23 cellular contexts compared by ENCODE assay signal in the genomic region with DNA sequence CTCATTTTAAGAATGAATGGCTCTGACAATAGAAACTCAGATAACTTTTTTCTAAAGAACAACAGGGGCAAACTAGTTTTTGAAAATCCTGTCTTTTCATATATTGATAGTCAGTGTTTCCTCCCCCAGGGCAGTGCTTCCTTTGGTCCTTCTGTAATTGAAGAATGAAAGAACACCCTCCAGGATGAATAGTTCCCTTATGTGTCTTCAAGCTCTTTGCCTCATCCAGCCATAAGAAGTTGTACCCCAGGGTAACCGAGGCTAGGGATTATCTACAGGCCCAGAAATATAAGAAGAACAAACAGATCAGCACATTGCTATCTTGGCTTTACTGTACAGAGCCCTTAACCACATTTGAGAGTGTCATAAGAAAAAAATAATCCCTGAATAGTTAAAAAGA. TPM values are rescaled to one million over a fixed set of nuclear protein-coding genes. Genes with fewer than 3 reads are reported as not detected.
"Had no signal": no experiment of that assay in that cellular context is flagged by ENCODE, and none has a peak within 500 bp of the region (broad histone marks: within the 10 kb centered on the region; RNA-seq: fewer than 3 reads in every experiment).

No MANE protein-coding gene starts in this region.

- H3K27ac ChIP-seq: HL-60, KMS-11, RWPE1 had no signal

- ATAC-seq: K562, Panc1 had no signal

- H3K9ac ChIP-seq: KMS-11 had no signal

- H3K4me3 Mint-ChIP-seq: IgD-negative memory B cell had no signal

- DNase-seq: NCI-H1048, NCI-H1105 treated with DMSO at 0.1 percent for 48 hours, NCI-H1417 treated with DMSO at 0.1 percent for 48 hours, NCI-H146, NCI-H1694 treated with DMSO at 0.1 percent for 48 hours, NCI-H1930, NCI-H2081, NCI-H2107, NCI-H2171, NCI-H345, NCI-H446 treated with DMSO at 0.1 percent for 48 hours, NCI-H510A treated with DMSO at 0.1 percent for 48 hours, NCI-H526, SHP77 had no signal

- H3K4me3 ChIP-seq: K562 had no signal

- H3K4me1 Mint-ChIP-seq: IgD-negative memory B cell had no signal

- H3K9me3 Mint-ChIP-seq: IgD-negative memory B cell had no signal

- H3K36me3 Mint-ChIP-seq: IgD-negative memory B cell had no signal

- H3K4me2 ChIP-seq: KMS-11 had no signal

RNA-seq across cellular contexts. Expression of gene ERICH6B, which starts 12.1 kb away (rescaled TPM):
- total RNA-seq: K562; MCF 10A; PC-3; T-helper 1 cell treated with Interleukin-12 subunit alpha and Interleukin-12 subunit beta and Interleukin-4 antibody, amounts not matched to agents 30 ng/mL and 1 ng/mL, for 36 hours had no signal
- polyA plus RNA-seq: K562 had no signal
